ENCODE assay signal across 3 cellular contexts in genomic region chr5:38364825-38365224, GRCh38.
"Had no signal": no experiment of that assay in that cellular context is flagged by ENCODE, and none has a peak within 500 bp of the region (broad histone marks: within the 10 kb centered on the region; RNA-seq: fewer than 3 reads in every experiment).

No MANE protein-coding gene starts in this region.

- DNase-seq: GDM1, GF-D8 had no signal

- H3K4me3 ChIP-seq: GM12878 had no signal
